ENCODE assay signal across 10 cellular contexts in genomic region chr6:20202699-20203302, GRCh38. TPM values are rescaled to one million over a fixed set of nuclear protein-coding genes. Genes with fewer than 3 reads are reported as not detected.
DNase-seq lines count a peak whose midpoint lies in the region; ATAC-seq and TF ChIP-seq lines count a peak whose summit lies in the region.
"Had no signal": no experiment of that assay in that cellular context is flagged by ENCODE, and none has a peak within 500 bp of the region (broad histone marks: within the 10 kb centered on the region; RNA-seq: fewer than 3 reads in every experiment).

No MANE protein-coding gene starts in this region.

- H3K4me1 Mint-ChIP-seq in WTC11, result peaks cover 64% of the 10 kb centered on the region

- no peak for TF ChIP-seq CTCF in WTC11 (IDR thresholded peaks at IDR 0.05)

- POLR2A ChIA-PET in WTC11 (lab: Charles Lee), result interaction anchor here (0.7 kb wide), 1 partner anchor 287 kb away, joined by 3 read pairs; no protein-coding TSS in a partner anchor

- H3K27me3 Mint-ChIP-seq in WTC11 (ENCODE audit: low read depth), result no peaks in the 10 kb centered on the region

- H3K27ac Mint-ChIP-seq in WTC11, result peak overlapping the region; percentile 69; the same call in 1 of the 2 replicates
- H3K27ac Mint-ChIP-seq: CD8-positive, alpha-beta T cell had no signal

- H3K4me1 ChIP-seq in BLaER1 treated with 17β-estradiol and CSF1 and Interleukin-3, amounts not matched to agents 10 nM and 100 nM, result peaks cover 21 to 74% (median 55%) of the 10 kb centered on the region in 10 experiments
- H3K4me1 ChIP-seq in effector memory CD4-positive, alpha-beta T cell (ENCODE audit: control insufficient read depth, insufficient read depth, low read length, poor library complexity, severe bottlenecking), result peaks cover 19% of the 10 kb centered on the region

- H3K4me3 ChIP-seq in BLaER1 treated with 17β-estradiol and CSF1 and Interleukin-3, amounts not matched to agents 10 nM and 100 nM, result no peak overlapping the region
- H3K4me3 ChIP-seq in effector memory CD4-positive, alpha-beta T cell (ENCODE audit: insufficient read depth, low read depth, low read length, poor library complexity, severe bottlenecking), result no peak overlapping the region
- H3K4me3 ChIP-seq: MG63 had no signal

- no peaks in the 10 kb centered on the region for H3K9me3 ChIP-seq in BLaER1 treated with 17β-estradiol and CSF1 and Interleukin-3, amounts not matched to agents 10 nM and 100 nM (replicated peaks in 1 of 11)
- H3K9me3 ChIP-seq in effector memory CD4-positive, alpha-beta T cell (ENCODE audit: control insufficient read depth, low read length), result no peaks in the 10 kb centered on the region
- H3K9me3 ChIP-seq: MG63 had no signal

- ATAC-seq in WTC11 (no peak), left lobe of liver (peak; percentile 45), GM21737 (IDR thresholded peaks at IDR 0.05; ENCODE audit: unreplicated experiment) (no peak), GM19452 (IDR thresholded peaks at IDR 0.05; ENCODE audit: unreplicated experiment) (no peak)

- no peaks in the 10 kb centered on the region for H3K9me3 Mint-ChIP-seq in WTC11
- H3K9me3 Mint-ChIP-seq: CD8-positive, alpha-beta T cell had no signal

- CTCF ChIA-PET in WTC11 (lab: Charles Lee), result interaction anchor here (0.6 to 1.7 kb wide), 3 partner anchors 76 to 270 kb away, joined by 3 to 5 read pairs (median 4); no protein-coding TSS in a partner anchor

- no peaks in the 10 kb centered on the region for H3K27me3 ChIP-seq in BLaER1 treated with 17β-estradiol and CSF1 and Interleukin-3, amounts not matched to agents 10 nM and 100 nM
- no peaks in the 10 kb centered on the region for H3K27me3 ChIP-seq in effector memory CD4-positive, alpha-beta T cell (replicated peaks; ENCODE audit: control insufficient read depth, insufficient read depth, low read length, poor library complexity, severe bottlenecking)
- H3K27me3 ChIP-seq: MG63 had no signal

- peak overlapping the region in 8 of 11 experiments; percentile 49 to 74 (median 57); a peak in 13 of 22 replicates for H3K27ac ChIP-seq in BLaER1 treated with 17β-estradiol and CSF1 and Interleukin-3, amounts not matched to agents 10 nM and 100 nM
- no peak overlapping the region for H3K27ac ChIP-seq in effector memory CD4-positive, alpha-beta T cell (ENCODE audit: insufficient read depth, low read length, poor library complexity, severe bottlenecking)

- H3K36me3 ChIP-seq in BLaER1 treated with 17β-estradiol and CSF1 and Interleukin-3, amounts not matched to agents 10 nM and 100 nM, result peaks cover 0 to 9% (median 0%) of the 10 kb centered on the region in 11 experiments; a peak in 3 of 22 replicates
- H3K36me3 ChIP-seq in effector memory CD4-positive, alpha-beta T cell (ENCODE audit: control insufficient read depth, insufficient read depth, low read length), result no peaks in the 10 kb centered on the region
- H3K36me3 ChIP-seq: MG63 had no signal

- no peaks in the 10 kb centered on the region for H3K36me3 Mint-ChIP-seq in WTC11

- H4K20me1 ChIP-seq in BLaER1 treated with 17β-estradiol and CSF1 and Interleukin-3, amounts not matched to agents 10 nM and 100 nM, result no peaks in the 10 kb centered on the region

- DNase-seq in DMS53 treated with DMSO at 0.1 percent for 48 hours (lab: John Stamatoyannopoulos, UW; ENCODE audit: unreplicated experiment) (peak; percentile 13), WTC11 (ENCODE audit: low spot score) (no peak), left lobe of liver (ENCODE audit: low spot score) (no peak), SKM-1 (lab: John Stamatoyannopoulos, UW; ENCODE audit: unreplicated experiment) (no peak)
- DNase-seq in effector memory CD4-positive, alpha-beta T cell, result no peak
- DNase-seq: CD8-positive, alpha-beta T cell; MG63 had no signal

- no peak overlapping the region for H3K9ac ChIP-seq in BLaER1 treated with 17β-estradiol and CSF1 and Interleukin-3, amounts not matched to agents 10 nM and 100 nM

- peak overlapping the region in 4 of 11 experiments; percentile 25 to 73 (median 58); a peak in 3 of 22 replicates for H3K4me2 ChIP-seq in BLaER1 treated with 17β-estradiol and CSF1 and Interleukin-3, amounts not matched to agents 10 nM and 100 nM

- no peak overlapping the region for H3K4me3 Mint-ChIP-seq in WTC11
- H3K4me3 Mint-ChIP-seq: CD8-positive, alpha-beta T cell had no signal

TF ChIP-seq in WTC11, 78 proteins besides CTCF, POLR2A, EP300 and RAD21:
- TF ChIP-seq ZNF671 (CRISPR knock-in tag; IDR thresholded peaks at IDR 0.05) (no peak), HMGA2 (CRISPR knock-in tag; IDR thresholded peaks at IDR 0.05) (no peak), GRHL2 (CRISPR knock-in tag; IDR thresholded peaks at IDR 0.05; ENCODE audit: insufficient replicate concordance, severe bottlenecking) (no peak)

RNA-seq across cellular contexts. Expression of gene MBOAT1, which starts 9.5 kb away (rescaled TPM):
- total RNA-seq in WTC11 (2021) (16.3 to 22.9 TPM (median 16.5 TPM) in 3 replicates), left lobe of liver (4.6 TPM)
